21 cellular contexts compared by ENCODE assay signal in genomic region chr17:82941021-82942001, GRCh38.
DNase-seq lines count a peak whose midpoint lies in the region; ATAC-seq, FAIRE-seq and TF ChIP-seq lines count a peak whose summit lies in the region.
"Had no signal": no experiment of that assay in that cellular context is flagged by ENCODE, and none has a peak within 500 bp of the region (broad histone marks: within the 10 kb centered on the region; RNA-seq: fewer than 3 reads in every experiment).

No MANE protein-coding gene starts in this region.

- no peak for FAIRE-seq in D721Med (lab: Jason Lieb, UNC)

- H3K27me3 ChIP-seq in BLaER1 (no peaks in the 10 kb centered on the region), left lung (no peaks in the 10 kb centered on the region), sigmoid colon (no peaks in the 10 kb centered on the region)
- H3K27me3 ChIP-seq: testis had no signal

- H3K4me3 ChIP-seq in BLaER1: no peak overlapping the region
- no peak overlapping the region for H3K4me3 ChIP-seq in left lung
- H3K4me3 ChIP-seq in sigmoid colon: no peak overlapping the region
- H3K4me3 ChIP-seq: HAP-1, skin epidermis, testis had no signal

- H4K20me1 ChIP-seq in BLaER1: peaks cover 17% of the 10 kb centered on the region; the same call in 1 of the 2 replicates

- H3K9ac ChIP-seq in BLaER1: no peak overlapping the region

- no peak for ATAC-seq in activated CD4-positive, CD25-positive, alpha-beta regulatory T cell treated with anti-CD3 and anti-CD28 coated beads, Interleukin-2, amount 50 U/mL, for 24 hours
- no peak for ATAC-seq in left lung
- no peak for ATAC-seq in HG03378 (IDR thresholded peaks at IDR 0.05; ENCODE audit: unreplicated experiment)

- WGBS in sigmoid colon, 2 donors: 94 to 95% methylated on average over 36 of the region's 36 CpGs

- intact Hi-C loops in left lung (cut with DNase I) (no loop called here), sigmoid colon (cut with DNase I) (no loop called here)

- peaks cover 37% of the 10 kb centered on the region for H3K4me1 ChIP-seq in BLaER1
- H3K4me1 ChIP-seq in left lung: no peaks in the 10 kb centered on the region
- H3K4me1 ChIP-seq in sigmoid colon: no peaks in the 10 kb centered on the region
- H3K4me1 ChIP-seq: HAP-1, testis had no signal

- peaks cover 42% of the 10 kb centered on the region for H3K9me3 ChIP-seq in BLaER1
- peaks cover 0 to 25% of the 10 kb centered on the region in 2 donors for H3K9me3 ChIP-seq in left lung
- H3K9me3 ChIP-seq in sigmoid colon: peaks cover 10 to 17% (median 15%) of the 10 kb centered on the region in 4 donors
- H3K9me3 ChIP-seq: testis had no signal

- peaks cover 95% of the 10 kb centered on the region for H3K36me3 ChIP-seq in BLaER1
- H3K36me3 ChIP-seq in left lung: peaks cover 0 to 100% of the 10 kb centered on the region in 2 donors
- peaks cover 25 to 91% (median 60%) of the 10 kb centered on the region in 4 donors for H3K36me3 ChIP-seq in sigmoid colon

- H3K27ac ChIP-seq in BLaER1: peak overlapping the region; percentile 59; the same call in 1 of the 2 replicates
- H3K27ac ChIP-seq in left lung: no peak overlapping the region
- H3K27ac ChIP-seq in sigmoid colon: no peak overlapping the region
- H3K27ac ChIP-seq: 22Rv1, skin epidermis, testis had no signal

- peak; percentile 26 for DNase-seq in activated CD4-positive, CD25-positive, alpha-beta regulatory T cell treated with anti-CD3 and anti-CD28 coated beads, Interleukin-2, amount 50 U/mL, for 72 hours
- peak; percentile 29 to 72 for DNase-seq in left lung
- DNase-seq in sigmoid colon: peak; percentile 45
- no peak for DNase-seq in globus pallidus (ENCODE audit: low spot score)
- DNase-seq in D721Med (ENCODE audit: insufficient read length, low spot score): no peak
- DNase-seq: activated CD4-positive, alpha-beta T cell treated with anti-CD3 and anti-CD28 coated beads for 4 hours; CD4-positive, CD25-positive, alpha-beta regulatory T cell; effector memory CD4-positive, alpha-beta T cell; erythroblast; foreskin fibroblast; Karpas-422; NCI-H1694; NCI-H2171; NCI-H524 treated with DMSO at 0.1 percent for 48 hours; testis had no signal

- 0 out of 2 replicates have a peak overlapping the region, but pooled peaks have one; percentile 64 for H3K4me2 ChIP-seq in BLaER1

- TF ChIP-seq EP300 in sigmoid colon (IDR thresholded peaks at IDR 0.05): no peak

- TF ChIP-seq CTCF in left lung (IDR thresholded peaks at IDR 0.05) (no peak), sigmoid colon (IDR thresholded peaks at IDR 0.05) (no peak), D721Med (IDR thresholded peaks at IDR 0.05; ENCODE audit: insufficient read depth, missing control alignments) (no peak)

- no peak for TF ChIP-seq POLR2A in sigmoid colon (IDR thresholded peaks at IDR 0.05)

Comparison
In these comparisons a context has a peak if more than half of its experiments do, and no peak if none do; other contexts are left out.
1. DNase-seq: peak in activated CD4-positive, CD25-positive, alpha-beta regulatory T cell treated with anti-CD3 and anti-CD28 coated beads, Interleukin-2, amount 50 U/mL, for 72 hours (single experiment), left lung (2 of 2) and sigmoid colon (single experiment); none in globus pallidus (single experiment) and D721Med (single experiment).